ENCODE assay signal across 29 cellular contexts in genomic region chr21:46268371-46268770, GRCh38.
"Had no signal": no experiment of that assay in that cellular context is flagged by ENCODE, and none has a peak within 500 bp of the region (broad histone marks: within the 10 kb centered on the region; RNA-seq: fewer than 3 reads in every experiment).

No MANE protein-coding gene starts in this region.

- H3K27ac Mint-ChIP-seq: activated CD4-positive, alpha-beta T cell treated with anti-CD3 and anti-CD28 coated beads, Interleukin-2, amount 10 ng/mL, durations not matched to agents 7 days and 5 days; activated CD8-positive, alpha-beta T cell treated with anti-CD3 and anti-CD28 coated beads, Interleukin-2, amount 10 ng/mL, durations not matched to agents 7 days and 5 days; activated naive CD4-positive, alpha-beta T cell treated with anti-CD3 and anti-CD28 coated beads, Interleukin-2, amount 50 U/mL, for 24 hours; activated naive CD8-positive, alpha-beta T cell treated with anti-CD3 and anti-CD28 coated beads, Interleukin-2, amount 10 ng/mL, durations not matched to agents 7 days and 5 days; activated T-cell treated with anti-CD3 and anti-CD28 coated beads, Interleukin-2, amount 50 U/mL, for 24 hours; activated T-helper 2 cell treated with anti-CD3 and anti-CD28 coated beads, Interferon-gamma antibody, Interleukin-2, Interleukin-4, amounts not matched to agents 10 μg/mL and 5 μg/mL and 100 μg/mL, durations not matched to agents 14 hours and 24 hours and 36 hours had no signal

- H3K27me3 Mint-ChIP-seq: activated CD4-positive, alpha-beta T cell treated with anti-CD3 and anti-CD28 coated beads, Interleukin-2, amount 10 ng/mL, durations not matched to agents 7 days and 5 days; activated naive CD4-positive, alpha-beta T cell treated with anti-CD3 and anti-CD28 coated beads, Interleukin-2, amount 50 U/mL, for 24 hours; activated naive CD8-positive, alpha-beta T cell treated with anti-CD3 and anti-CD28 coated beads, Interleukin-2, amount 10 ng/mL, durations not matched to agents 7 days and 5 days; activated T-cell treated with anti-CD3 and anti-CD28 coated beads, Interleukin-2, amount 50 U/mL, for 24 hours had no signal

- H3K4me1 Mint-ChIP-seq: activated CD4-positive, alpha-beta T cell treated with anti-CD3 and anti-CD28 coated beads, Interleukin-2, amount 10 ng/mL, durations not matched to agents 7 days and 5 days; activated naive CD4-positive, alpha-beta T cell treated with anti-CD3 and anti-CD28 coated beads, Interleukin-2, amount 50 U/mL, for 24 hours had no signal

- H3K4me3 Mint-ChIP-seq: activated CD4-positive, alpha-beta T cell treated with anti-CD3 and anti-CD28 coated beads, Interleukin-2, amount 10 ng/mL, durations not matched to agents 7 days and 5 days; activated CD8-positive, alpha-beta T cell treated with anti-CD3 and anti-CD28 coated beads, Interleukin-2, amount 10 ng/mL, durations not matched to agents 7 days and 5 days; activated naive CD4-positive, alpha-beta T cell treated with anti-CD3 and anti-CD28 coated beads, Interleukin-2, amount 50 U/mL, for 24 hours; activated naive CD8-positive, alpha-beta T cell treated with anti-CD3 and anti-CD28 coated beads, Interleukin-2, amount 10 ng/mL, durations not matched to agents 7 days and 5 days; activated T-cell treated with anti-CD3 and anti-CD28 coated beads, Interleukin-2, amount 50 U/mL, for 24 hours had no signal

- H3K9me3 ChIP-seq: ascending aorta, body of pancreas, breast epithelium had no signal

- H2AFZ ChIP-seq: PC-9 had no signal

- H3K27me3 ChIP-seq: ascending aorta, body of pancreas, breast epithelium had no signal

- H3K9me3 Mint-ChIP-seq: activated CD4-positive, alpha-beta T cell treated with anti-CD3 and anti-CD28 coated beads, Interleukin-2, amount 10 ng/mL, durations not matched to agents 7 days and 5 days; activated naive CD4-positive, alpha-beta T cell treated with anti-CD3 and anti-CD28 coated beads, Interleukin-2, amount 50 U/mL, for 24 hours; activated naive CD8-positive, alpha-beta T cell treated with anti-CD3 and anti-CD28 coated beads, Interleukin-2, amount 10 ng/mL, durations not matched to agents 7 days and 5 days; activated T-cell treated with anti-CD3 and anti-CD28 coated beads, Interleukin-2, amount 50 U/mL, for 24 hours; activated T-helper 2 cell treated with anti-CD3 and anti-CD28 coated beads, Interferon-gamma antibody, Interleukin-2, Interleukin-4, amounts not matched to agents 10 μg/mL and 5 μg/mL and 100 μg/mL, durations not matched to agents 14 hours and 24 hours and 36 hours had no signal

- H3K4me1 ChIP-seq: ascending aorta, body of pancreas, breast epithelium had no signal

- H3K4me3 ChIP-seq: ascending aorta, body of pancreas, breast epithelium, PC-9 had no signal

- H3K4me2 ChIP-seq: PC-9 had no signal

- H3K27ac ChIP-seq: ascending aorta, body of pancreas, breast epithelium, PC-9, WERI-Rb-1 had no signal

- ATAC-seq: activated CD8-positive, alpha-beta T cell treated with anti-CD3 and anti-CD28 coated beads, Interleukin-2, amount 10 ng/mL, durations not matched to agents 7 days and 5 days; body of pancreas had no signal

- DNase-seq: activated CD4-positive, alpha-beta T cell treated with anti-CD3 and anti-CD28 coated beads, Interleukin-2, amount 10 ng/mL, durations not matched to agents 7 days and 5 days; activated CD4-positive, alpha-beta T cell treated with anti-CD3 and anti-CD28 coated beads, Interleukin-2, amount 50 U/mL, for 48 hours; activated CD4-positive, CD25-positive, alpha-beta regulatory T cell; activated CD8-positive, alpha-beta T cell treated with anti-CD3 and anti-CD28 coated beads, Interleukin-2, amount 10 ng/mL, durations not matched to agents 7 days and 5 days; activated gamma-delta T cell; activated naive CD4-positive, alpha-beta T cell treated with Interleukin-2 at 50 U/mL for 16 hours; activated naive CD8-positive, alpha-beta T cell treated with anti-CD3 and anti-CD28 coated beads, Interleukin-2, amount 10 ng/mL, durations not matched to agents 7 days and 5 days; activated T-cell treated with anti-CD3 and anti-CD28 coated beads, Interleukin-2, amount 50 U/mL, for 24 hours; amygdala; body of pancreas; NCI-H1092 treated with DMSO at 0.1 percent for 48 hours; NCI-H1417; NCI-H2029 treated with DMSO at 0.1 percent for 48 hours; NCI-H2107; NCI-H2171; NCI-H510A; NCI-H526; NCI-H748 treated with DMSO at 0.1 percent for 48 hours; NK-92 treated with Interleukin-12 subunit alpha and Interleukin-12 subunit beta, amount 100 ng/mL, for 24 hours; PC-9; Right ventricle myocardium superior; SW 1271; T-helper 1 cell; T1000; WERI-Rb-1 had no signal
